In the genomic region with DNA sequence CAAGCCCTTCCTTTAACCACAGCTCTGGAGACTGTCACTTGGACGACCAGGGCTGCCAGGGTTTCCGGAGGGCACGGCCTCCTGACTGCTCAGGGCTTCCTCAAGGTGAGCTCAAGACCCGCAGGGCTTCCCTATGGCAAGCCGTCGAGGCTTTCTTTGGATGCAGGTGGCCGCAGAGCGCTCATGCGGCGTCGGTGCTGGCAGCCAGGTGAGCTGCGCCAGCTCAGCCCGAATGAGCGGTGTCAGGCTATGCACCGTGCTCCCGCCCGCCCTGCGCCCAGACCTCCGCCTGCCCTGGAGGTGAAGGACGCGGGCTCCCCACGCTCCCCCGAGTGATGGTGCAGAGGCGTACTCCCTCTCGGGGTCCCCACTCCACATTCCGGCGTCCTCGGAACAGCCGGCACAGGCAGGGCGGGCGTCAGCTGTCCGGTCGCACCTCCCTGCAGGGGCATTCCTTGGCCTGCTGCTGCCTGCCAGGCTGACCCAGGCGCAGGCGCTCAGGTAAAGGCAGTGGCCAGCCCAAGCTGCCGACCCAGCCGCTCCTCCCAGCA, we compare ENCODE assay signal across 1 cellular context.
A peak's percentile ranks its signal among the peaks of the same experiment; 100 is the strongest.
TF ChIP-seq lines count a peak whose summit lies in the region.

No MANE protein-coding gene starts in this region.

TF ChIP-seq in WTC11, 78 proteins besides CTCF, POLR2A, EP300 and RAD21 (continued from another document and continues in another):
- TF ChIP-seq, protein P1, sequence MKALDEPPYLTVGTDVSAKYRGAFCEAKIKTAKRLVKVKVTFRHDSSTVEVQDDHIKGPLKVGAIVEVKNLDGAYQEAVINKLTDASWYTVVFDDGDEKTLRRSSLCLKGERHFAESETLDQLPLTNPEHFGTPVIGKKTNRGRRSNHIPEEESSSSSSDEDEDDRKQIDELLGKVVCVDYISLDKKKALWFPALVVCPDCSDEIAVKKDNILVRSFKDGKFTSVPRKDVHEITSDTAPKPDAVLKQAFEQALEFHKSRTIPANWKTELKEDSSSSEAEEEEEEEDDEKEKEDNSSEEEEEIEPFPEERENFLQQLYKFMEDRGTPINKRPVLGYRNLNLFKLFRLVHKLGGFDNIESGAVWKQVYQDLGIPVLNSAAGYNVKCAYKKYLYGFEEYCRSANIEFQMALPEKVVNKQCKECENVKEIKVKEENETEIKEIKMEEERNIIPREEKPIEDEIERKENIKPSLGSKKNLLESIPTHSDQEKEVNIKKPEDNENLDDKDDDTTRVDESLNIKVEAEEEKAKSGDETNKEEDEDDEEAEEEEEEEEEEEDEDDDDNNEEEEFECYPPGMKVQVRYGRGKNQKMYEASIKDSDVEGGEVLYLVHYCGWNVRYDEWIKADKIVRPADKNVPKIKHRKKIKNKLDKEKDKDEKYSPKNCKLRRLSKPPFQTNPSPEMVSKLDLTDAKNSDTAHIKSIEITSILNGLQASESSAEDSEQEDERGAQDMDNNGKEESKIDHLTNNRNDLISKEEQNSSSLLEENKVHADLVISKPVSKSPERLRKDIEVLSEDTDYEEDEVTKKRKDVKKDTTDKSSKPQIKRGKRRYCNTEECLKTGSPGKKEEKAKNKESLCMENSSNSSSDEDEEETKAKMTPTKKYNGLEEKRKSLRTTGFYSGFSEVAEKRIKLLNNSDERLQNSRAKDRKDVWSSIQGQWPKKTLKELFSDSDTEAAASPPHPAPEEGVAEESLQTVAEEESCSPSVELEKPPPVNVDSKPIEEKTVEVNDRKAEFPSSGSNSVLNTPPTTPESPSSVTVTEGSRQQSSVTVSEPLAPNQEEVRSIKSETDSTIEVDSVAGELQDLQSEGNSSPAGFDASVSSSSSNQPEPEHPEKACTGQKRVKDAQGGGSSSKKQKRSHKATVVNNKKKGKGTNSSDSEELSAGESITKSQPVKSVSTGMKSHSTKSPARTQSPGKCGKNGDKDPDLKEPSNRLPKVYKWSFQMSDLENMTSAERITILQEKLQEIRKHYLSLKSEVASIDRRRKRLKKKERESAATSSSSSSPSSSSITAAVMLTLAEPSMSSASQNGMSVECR (CRISPR knock-in tag; IDR thresholded peaks at IDR 0.05; ENCODE audit: borderline replicate concordance): 0 out of 2 replicates have a peak, but pooled peaks have one; percentile 55
- no peak for TF ChIP-seq JAZF1 (CRISPR knock-in tag; IDR thresholded peaks at IDR 0.05)
- no peak for TF ChIP-seq SMAD4 (CRISPR knock-in tag; IDR thresholded peaks at IDR 0.05)
- TF ChIP-seq, protein P2, sequence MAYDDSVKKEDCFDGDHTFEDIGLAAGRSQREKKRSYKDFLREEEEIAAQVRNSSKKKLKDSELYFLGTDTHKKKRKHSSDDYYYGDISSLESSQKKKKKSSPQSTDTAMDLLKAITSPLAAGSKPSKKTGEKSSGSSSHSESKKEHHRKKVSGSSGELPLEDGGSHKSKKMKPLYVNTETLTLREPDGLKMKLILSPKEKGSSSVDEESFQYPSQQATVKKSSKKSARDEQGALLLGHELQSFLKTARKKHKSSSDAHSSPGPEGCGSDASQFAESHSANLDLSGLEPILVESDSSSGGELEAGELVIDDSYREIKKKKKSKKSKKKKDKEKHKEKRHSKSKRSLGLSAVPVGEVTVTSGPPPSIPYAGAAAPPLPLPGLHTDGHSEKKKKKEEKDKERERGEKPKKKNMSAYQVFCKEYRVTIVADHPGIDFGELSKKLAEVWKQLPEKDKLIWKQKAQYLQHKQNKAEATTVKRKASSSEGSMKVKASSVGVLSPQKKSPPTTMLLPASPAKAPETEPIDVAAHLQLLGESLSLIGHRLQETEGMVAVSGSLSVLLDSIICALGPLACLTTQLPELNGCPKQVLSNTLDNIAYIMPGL (CRISPR knock-in tag; IDR thresholded peaks at IDR 0.05): peak; percentile 67; the same call in 1 of the 2 replicates
- no peak for TF ChIP-seq PRRX2 (CRISPR knock-in tag; IDR thresholded peaks at IDR 0.05)
- TF ChIP-seq SMAD3 (CRISPR knock-in tag; IDR thresholded peaks at IDR 0.05; ENCODE audit: borderline replicate concordance): peak; percentile 40; the same call in 1 of the 2 replicates
- TF ChIP-seq, protein P3, sequence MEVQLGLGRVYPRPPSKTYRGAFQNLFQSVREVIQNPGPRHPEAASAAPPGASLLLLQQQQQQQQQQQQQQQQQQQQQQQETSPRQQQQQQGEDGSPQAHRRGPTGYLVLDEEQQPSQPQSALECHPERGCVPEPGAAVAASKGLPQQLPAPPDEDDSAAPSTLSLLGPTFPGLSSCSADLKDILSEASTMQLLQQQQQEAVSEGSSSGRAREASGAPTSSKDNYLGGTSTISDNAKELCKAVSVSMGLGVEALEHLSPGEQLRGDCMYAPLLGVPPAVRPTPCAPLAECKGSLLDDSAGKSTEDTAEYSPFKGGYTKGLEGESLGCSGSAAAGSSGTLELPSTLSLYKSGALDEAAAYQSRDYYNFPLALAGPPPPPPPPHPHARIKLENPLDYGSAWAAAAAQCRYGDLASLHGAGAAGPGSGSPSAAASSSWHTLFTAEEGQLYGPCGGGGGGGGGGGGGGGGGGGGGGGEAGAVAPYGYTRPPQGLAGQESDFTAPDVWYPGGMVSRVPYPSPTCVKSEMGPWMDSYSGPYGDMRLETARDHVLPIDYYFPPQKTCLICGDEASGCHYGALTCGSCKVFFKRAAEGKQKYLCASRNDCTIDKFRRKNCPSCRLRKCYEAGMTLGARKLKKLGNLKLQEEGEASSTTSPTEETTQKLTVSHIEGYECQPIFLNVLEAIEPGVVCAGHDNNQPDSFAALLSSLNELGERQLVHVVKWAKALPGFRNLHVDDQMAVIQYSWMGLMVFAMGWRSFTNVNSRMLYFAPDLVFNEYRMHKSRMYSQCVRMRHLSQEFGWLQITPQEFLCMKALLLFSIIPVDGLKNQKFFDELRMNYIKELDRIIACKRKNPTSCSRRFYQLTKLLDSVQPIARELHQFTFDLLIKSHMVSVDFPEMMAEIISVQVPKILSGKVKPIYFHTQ (CRISPR knock-in tag; IDR thresholded peaks at IDR 0.05): no peak
- TF ChIP-seq ZNF671 (CRISPR knock-in tag; IDR thresholded peaks at IDR 0.05): no peak
- no peak for TF ChIP-seq GABPB1 (CRISPR knock-in tag; IDR thresholded peaks at IDR 0.05)
- TF ChIP-seq KAT7 (CRISPR knock-in tag; IDR thresholded peaks at IDR 0.05; ENCODE audit: borderline replicate concordance): no peak
- no peak for TF ChIP-seq MYBL2 (CRISPR knock-in tag; IDR thresholded peaks at IDR 0.05)
- TF ChIP-seq FOXK1 (CRISPR knock-in tag; IDR thresholded peaks at IDR 0.05): no peak
- TF ChIP-seq ZNF121 (CRISPR knock-in tag; IDR thresholded peaks at IDR 0.05): 0 out of 2 replicates have a peak, but pooled peaks have one; percentile 1
- TF ChIP-seq, protein P4, sequence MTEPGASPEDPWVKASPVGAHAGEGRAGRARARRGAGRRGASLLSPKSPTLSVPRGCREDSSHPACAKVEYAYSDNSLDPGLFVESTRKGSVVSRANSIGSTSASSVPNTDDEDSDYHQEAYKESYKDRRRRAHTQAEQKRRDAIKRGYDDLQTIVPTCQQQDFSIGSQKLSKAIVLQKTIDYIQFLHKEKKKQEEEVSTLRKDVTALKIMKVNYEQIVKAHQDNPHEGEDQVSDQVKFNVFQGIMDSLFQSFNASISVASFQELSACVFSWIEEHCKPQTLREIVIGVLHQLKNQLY (CRISPR knock-in tag; IDR thresholded peaks at IDR 0.05): no peak
- no peak for TF ChIP-seq FOXJ3 (CRISPR knock-in tag; IDR thresholded peaks at IDR 0.05; ENCODE audit: borderline replicate concordance)
- TF ChIP-seq, protein P5, sequence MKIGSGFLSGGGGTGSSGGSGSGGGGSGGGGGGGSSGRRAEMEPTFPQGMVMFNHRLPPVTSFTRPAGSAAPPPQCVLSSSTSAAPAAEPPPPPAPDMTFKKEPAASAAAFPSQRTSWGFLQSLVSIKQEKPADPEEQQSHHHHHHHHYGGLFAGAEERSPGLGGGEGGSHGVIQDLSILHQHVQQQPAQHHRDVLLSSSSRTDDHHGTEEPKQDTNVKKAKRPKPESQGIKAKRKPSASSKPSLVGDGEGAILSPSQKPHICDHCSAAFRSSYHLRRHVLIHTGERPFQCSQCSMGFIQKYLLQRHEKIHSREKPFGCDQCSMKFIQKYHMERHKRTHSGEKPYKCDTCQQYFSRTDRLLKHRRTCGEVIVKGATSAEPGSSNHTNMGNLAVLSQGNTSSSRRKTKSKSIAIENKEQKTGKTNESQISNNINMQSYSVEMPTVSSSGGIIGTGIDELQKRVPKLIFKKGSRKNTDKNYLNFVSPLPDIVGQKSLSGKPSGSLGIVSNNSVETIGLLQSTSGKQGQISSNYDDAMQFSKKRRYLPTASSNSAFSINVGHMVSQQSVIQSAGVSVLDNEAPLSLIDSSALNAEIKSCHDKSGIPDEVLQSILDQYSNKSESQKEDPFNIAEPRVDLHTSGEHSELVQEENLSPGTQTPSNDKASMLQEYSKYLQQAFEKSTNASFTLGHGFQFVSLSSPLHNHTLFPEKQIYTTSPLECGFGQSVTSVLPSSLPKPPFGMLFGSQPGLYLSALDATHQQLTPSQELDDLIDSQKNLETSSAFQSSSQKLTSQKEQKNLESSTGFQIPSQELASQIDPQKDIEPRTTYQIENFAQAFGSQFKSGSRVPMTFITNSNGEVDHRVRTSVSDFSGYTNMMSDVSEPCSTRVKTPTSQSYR (CRISPR knock-in tag; IDR thresholded peaks at IDR 0.05): no peak
- TF ChIP-seq, protein P6, sequence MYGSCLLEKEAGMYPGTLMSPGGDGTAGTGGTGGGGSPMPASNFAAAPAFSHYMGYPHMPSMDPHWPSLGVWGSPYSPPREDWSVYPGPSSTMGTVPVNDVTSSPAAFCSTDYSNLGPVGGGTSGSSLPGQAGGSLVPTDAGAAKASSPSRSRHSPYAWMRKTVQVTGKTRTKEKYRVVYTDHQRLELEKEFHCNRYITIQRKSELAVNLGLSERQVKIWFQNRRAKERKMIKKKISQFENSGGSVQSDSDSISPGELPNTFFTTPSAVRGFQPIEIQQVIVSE (CRISPR knock-in tag; IDR thresholded peaks at IDR 0.05; ENCODE audit: borderline replicate concordance): no peak
- TF ChIP-seq, protein P7, sequence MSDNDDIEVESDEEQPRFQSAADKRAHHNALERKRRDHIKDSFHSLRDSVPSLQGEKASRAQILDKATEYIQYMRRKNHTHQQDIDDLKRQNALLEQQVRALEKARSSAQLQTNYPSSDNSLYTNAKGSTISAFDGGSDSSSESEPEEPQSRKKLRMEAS (CRISPR knock-in tag; IDR thresholded peaks at IDR 0.05): peak; percentile 83
- no peak for TF ChIP-seq ELF4 (CRISPR knock-in tag; IDR thresholded peaks at IDR 0.05; ENCODE audit: low read depth)
- TF ChIP-seq, protein P8, sequence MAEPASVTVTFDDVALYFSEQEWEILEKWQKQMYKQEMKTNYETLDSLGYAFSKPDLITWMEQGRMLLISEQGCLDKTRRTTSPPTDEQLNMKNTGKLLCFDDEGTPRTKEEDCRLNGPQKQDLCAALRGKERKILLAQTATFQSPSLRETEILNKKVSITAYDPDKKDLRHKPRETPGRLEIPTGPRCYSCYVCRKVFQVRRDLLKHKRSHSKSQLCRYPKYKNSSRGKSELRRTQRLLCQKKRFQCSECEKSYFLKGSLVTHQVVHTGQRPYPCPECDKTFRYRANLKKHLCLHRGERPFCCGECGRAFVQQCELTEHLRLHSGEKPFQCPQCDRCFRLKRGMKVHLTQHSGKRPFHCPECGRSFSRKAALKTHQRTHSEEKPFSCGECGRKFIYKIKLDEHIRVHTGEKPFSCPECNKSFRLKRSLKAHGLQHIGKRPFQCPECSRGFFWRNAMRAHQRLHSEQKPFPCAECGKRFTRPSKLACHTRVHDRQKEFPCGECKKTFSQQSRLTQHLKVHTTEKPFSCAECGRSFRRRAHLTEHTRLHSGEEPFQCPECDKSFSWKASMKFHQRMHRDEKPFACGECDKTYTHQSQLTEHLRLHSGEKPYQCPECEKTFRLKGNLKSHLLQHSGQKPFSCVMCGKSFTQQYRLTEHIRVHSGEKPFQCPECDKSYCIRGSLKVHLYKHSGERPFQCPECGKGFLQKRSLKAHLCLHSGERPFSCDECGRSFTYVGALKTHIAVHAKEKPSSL (CRISPR knock-in tag; conservative IDR thresholded peaks at IDR 0.05): no peak
- no peak for TF ChIP-seq OVOL2 (CRISPR knock-in tag; IDR thresholded peaks at IDR 0.05; ENCODE audit: borderline replicate concordance)
- no peak for TF ChIP-seq ZNF423 (CRISPR knock-in tag; IDR thresholded peaks at IDR 0.05)
- TF ChIP-seq, protein P9, sequence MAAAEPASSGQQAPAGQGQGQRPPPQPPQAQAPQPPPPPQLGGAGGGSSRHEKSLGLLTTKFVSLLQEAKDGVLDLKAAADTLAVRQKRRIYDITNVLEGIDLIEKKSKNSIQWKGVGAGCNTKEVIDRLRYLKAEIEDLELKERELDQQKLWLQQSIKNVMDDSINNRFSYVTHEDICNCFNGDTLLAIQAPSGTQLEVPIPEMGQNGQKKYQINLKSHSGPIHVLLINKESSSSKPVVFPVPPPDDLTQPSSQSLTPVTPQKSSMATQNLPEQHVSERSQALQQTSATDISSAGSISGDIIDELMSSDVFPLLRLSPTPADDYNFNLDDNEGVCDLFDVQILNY (CRISPR knock-in tag; IDR thresholded peaks at IDR 0.05): no peak
- TF ChIP-seq, protein P10, sequence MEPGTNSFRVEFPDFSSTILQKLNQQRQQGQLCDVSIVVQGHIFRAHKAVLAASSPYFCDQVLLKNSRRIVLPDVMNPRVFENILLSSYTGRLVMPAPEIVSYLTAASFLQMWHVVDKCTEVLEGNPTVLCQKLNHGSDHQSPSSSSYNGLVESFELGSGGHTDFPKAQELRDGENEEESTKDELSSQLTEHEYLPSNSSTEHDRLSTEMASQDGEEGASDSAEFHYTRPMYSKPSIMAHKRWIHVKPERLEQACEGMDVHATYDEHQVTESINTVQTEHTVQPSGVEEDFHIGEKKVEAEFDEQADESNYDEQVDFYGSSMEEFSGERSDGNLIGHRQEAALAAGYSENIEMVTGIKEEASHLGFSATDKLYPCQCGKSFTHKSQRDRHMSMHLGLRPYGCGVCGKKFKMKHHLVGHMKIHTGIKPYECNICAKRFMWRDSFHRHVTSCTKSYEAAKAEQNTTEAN (CRISPR knock-in tag; IDR thresholded peaks at IDR 0.05): 0 out of 2 replicates have a peak, but pooled peaks have one; percentile 18
- TF ChIP-seq ZNF219 (CRISPR knock-in tag; IDR thresholded peaks at IDR 0.05; ENCODE audit: borderline replicate concordance): no peak
- TF ChIP-seq ZBTB21 (CRISPR knock-in tag; IDR thresholded peaks at IDR 0.05; ENCODE audit: borderline replicate concordance): no peak
- no peak for TF ChIP-seq IRF2 (CRISPR knock-in tag; IDR thresholded peaks at IDR 0.05; ENCODE audit: borderline replicate concordance, low read depth)
- TF ChIP-seq, protein P11, sequence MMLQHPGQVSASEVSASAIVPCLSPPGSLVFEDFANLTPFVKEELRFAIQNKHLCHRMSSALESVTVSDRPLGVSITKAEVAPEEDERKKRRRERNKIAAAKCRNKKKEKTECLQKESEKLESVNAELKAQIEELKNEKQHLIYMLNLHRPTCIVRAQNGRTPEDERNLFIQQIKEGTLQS (CRISPR knock-in tag; conservative IDR thresholded peaks at IDR 0.05): no peak
- TF ChIP-seq ZNF416 (CRISPR knock-in tag; IDR thresholded peaks at IDR 0.05): no peak
- no peak for TF ChIP-seq GTF2I (CRISPR knock-in tag; conservative IDR thresholded peaks at IDR 0.05)
- TF ChIP-seq MXD4 (CRISPR knock-in tag; IDR thresholded peaks at IDR 0.05; ENCODE audit: borderline replicate concordance): no peak
- TF ChIP-seq, protein P12, sequence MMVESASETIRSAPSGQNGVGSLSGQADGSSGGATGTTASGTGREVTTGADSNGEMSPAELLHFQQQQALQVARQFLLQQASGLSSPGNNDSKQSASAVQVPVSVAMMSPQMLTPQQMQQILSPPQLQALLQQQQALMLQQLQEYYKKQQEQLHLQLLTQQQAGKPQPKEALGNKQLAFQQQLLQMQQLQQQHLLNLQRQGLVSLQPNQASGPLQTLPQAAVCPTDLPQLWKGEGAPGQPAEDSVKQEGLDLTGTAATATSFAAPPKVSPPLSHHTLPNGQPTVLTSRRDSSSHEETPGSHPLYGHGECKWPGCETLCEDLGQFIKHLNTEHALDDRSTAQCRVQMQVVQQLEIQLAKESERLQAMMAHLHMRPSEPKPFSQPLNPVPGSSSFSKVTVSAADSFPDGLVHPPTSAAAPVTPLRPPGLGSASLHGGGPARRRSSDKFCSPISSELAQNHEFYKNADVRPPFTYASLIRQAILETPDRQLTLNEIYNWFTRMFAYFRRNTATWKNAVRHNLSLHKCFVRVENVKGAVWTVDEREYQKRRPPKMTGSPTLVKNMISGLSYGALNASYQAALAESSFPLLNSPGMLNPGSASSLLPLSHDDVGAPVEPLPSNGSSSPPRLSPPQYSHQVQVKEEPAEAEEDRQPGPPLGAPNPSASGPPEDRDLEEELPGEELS (CRISPR knock-in tag; IDR thresholded peaks at IDR 0.05): no peak
- TF ChIP-seq ZNF396 (CRISPR knock-in tag; IDR thresholded peaks at IDR 0.05; ENCODE audit: borderline replicate concordance): no peak
